Comparison of ENCODE assay signal across 14 cellular contexts in the genomic region with DNA sequence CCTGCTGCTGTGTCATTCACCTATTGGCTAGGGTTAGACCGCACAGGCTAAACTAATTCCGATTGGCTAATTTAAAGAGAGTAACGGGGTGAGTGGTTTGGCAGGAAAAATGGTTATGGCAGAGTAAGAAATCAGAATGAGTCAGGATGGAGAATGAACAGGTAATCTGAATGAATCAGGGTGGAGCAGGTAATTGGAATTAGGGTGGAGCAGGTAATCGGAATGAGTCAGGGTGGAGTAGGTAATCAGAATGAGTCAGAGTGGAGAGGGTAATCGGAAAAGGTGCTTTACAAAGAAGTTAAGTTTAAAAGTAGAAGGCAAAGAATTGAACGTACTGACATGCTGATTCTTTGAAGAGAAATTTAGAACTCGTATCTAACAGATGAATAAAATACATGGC.
"Had no signal": no experiment of that assay in that cellular context is flagged by ENCODE, and none has a peak within 500 bp of the region (broad histone marks: within the 10 kb centered on the region; RNA-seq: fewer than 3 reads in every experiment).

No MANE protein-coding gene starts in this region.

- H3K9me3 ChIP-seq: gastrocnemius medialis, ovary, right lobe of liver had no signal

- H3K27ac Mint-ChIP-seq: activated B cell treated with CpG ODN at 0.5 μM for 24 hours; naive thymus-derived CD4-positive, alpha-beta T cell; T-helper 1 cell treated with Interleukin-12 subunit alpha and Interleukin-12 subunit beta and Interleukin-4 antibody, amounts not matched to agents 30 μg/mL and 1 μg/mL, for 36 hours had no signal

- DNase-seq: activated B cell treated with CpG ODN at 0.5 μM for 24 hours; activated naive CD4-positive, alpha-beta T cell treated with Interleukin-2 at 50 U/mL for 16 hours; central memory CD4-positive, alpha-beta T cell; cortex of kidney; effector CD8-positive, alpha-beta T cell; gastrocnemius medialis; naive thymus-derived CD4-positive, alpha-beta T cell; ovary; right lobe of liver; spleen had no signal

- H3K4me1 Mint-ChIP-seq: activated B cell treated with CpG ODN at 0.5 μM for 24 hours had no signal

- H3K4me1 ChIP-seq: gastrocnemius medialis, right lobe of liver had no signal

- H3K4me3 ChIP-seq: gastrocnemius medialis, heart right ventricle, ovary, right lobe of liver, spleen had no signal

- H3K27ac ChIP-seq: gastrocnemius medialis, heart right ventricle, ovary, right lobe of liver, spleen had no signal

- H3K9me3 Mint-ChIP-seq: activated B cell treated with CpG ODN at 0.5 μM for 24 hours; T-helper 1 cell treated with Interleukin-12 subunit alpha and Interleukin-12 subunit beta and Interleukin-4 antibody, amounts not matched to agents 30 μg/mL and 1 μg/mL, for 36 hours had no signal

- H3K27me3 ChIP-seq: gastrocnemius medialis, heart right ventricle, ovary, right lobe of liver, spleen had no signal

- H3K27me3 Mint-ChIP-seq: activated B cell treated with CpG ODN at 0.5 μM for 24 hours; naive thymus-derived CD4-positive, alpha-beta T cell; stimulated activated naive CD8-positive, alpha-beta T cell treated with anti-CD3 and anti-CD28 coated beads, Interleukin-15, amount 100 ng/mL, for 72 hours had no signal

- ATAC-seq: gastrocnemius medialis; heart right ventricle; left lobe of liver; naive thymus-derived CD4-positive, alpha-beta T cell; right lobe of liver had no signal

- H3K36me3 ChIP-seq: gastrocnemius medialis, ovary, right lobe of liver had no signal

- H3K4me3 Mint-ChIP-seq: activated B cell treated with CpG ODN at 0.5 μM for 24 hours; naive thymus-derived CD4-positive, alpha-beta T cell; stimulated activated naive CD8-positive, alpha-beta T cell treated with anti-CD3 and anti-CD28 coated beads, Interleukin-15, amount 100 ng/mL, for 72 hours; T-helper 1 cell treated with Interleukin-12 subunit alpha and Interleukin-12 subunit beta and Interleukin-4 antibody, amounts not matched to agents 30 μg/mL and 1 μg/mL, for 36 hours had no signal
